8 cellular contexts compared by ENCODE assay signal in the genomic region with DNA sequence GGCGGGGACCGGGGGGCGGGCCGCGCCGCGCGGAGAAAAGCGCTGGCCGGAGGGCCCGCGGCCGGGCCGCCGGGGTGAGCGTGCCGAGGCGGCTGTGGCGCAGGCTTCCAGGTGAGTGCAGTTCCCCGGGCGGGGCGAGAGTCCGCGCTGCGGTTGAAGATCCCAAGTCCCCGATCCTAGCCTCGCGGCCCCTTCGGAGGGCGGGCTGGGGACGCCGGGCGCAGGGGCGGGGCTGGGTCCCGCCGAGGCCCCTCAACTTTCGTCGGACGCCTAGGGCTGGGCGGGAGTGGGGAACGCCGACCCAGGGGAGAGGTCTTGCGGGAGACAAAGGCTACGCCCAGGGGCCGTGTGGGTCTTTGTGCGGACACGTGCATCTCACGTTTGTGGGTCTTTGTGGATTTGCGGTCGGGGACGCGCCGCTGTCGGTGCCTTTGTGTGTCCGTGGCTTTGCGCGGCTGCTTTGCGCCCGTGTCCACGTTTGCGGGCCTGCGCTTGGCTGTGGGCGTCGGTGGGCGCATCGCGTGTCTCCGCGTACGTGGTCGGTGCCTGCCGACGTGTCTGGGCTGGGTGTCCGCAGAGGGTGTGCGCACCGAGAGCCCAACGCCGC. TPM values are rescaled to one million over a fixed set of nuclear protein-coding genes. Genes with fewer than 3 reads are reported as not detected.
A peak's percentile ranks its signal among the peaks of the same experiment; 100 is the strongest.
DNase-seq lines count a peak whose midpoint lies in the region; ATAC-seq and TF ChIP-seq lines count a peak whose summit lies in the region.

A gene with protein sequence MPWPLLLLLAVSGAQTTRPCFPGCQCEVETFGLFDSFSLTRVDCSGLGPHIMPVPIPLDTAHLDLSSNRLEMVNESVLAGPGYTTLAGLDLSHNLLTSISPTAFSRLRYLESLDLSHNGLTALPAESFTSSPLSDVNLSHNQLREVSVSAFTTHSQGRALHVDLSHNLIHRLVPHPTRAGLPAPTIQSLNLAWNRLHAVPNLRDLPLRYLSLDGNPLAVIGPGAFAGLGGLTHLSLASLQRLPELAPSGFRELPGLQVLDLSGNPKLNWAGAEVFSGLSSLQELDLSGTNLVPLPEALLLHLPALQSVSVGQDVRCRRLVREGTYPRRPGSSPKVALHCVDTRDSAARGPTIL (plus strand): TSS at position 63 of the 607 bp plus-strand sequence. CDS start 12,261 bp downstream, outside the sequence.

- H3K27ac Mint-ChIP-seq in activated CD8-positive, alpha-beta T cell treated with anti-CD3 and anti-CD28 coated beads for 36 hours, result peak within 1 kb of the TSS; percentile 88

- CTCF ChIA-PET in AG04449 (lab: Yijun Ruan, JAX), result interaction anchor here (2.9 kb wide), 1 partner anchor 49 kb away, joined by 8 read pairs; no protein-coding TSS in a partner anchor
- CTCF ChIA-PET in activated CD8-positive, alpha-beta T cell treated with anti-CD3 and anti-CD28 coated beads for 36 hours (lab: Charles Lee), result no interaction called here

- H3K27me3 ChIP-seq in heart left ventricle, result peaks cover 0 to 23% (median 0%) of the 10 kb centered on the region in 9 donors

- intact Hi-C loops in activated CD8-positive, alpha-beta T cell treated with anti-CD3 and anti-CD28 coated beads for 36 hours (cut with micrococcal nuclease), result no loop called here
- intact Hi-C loops in heart left ventricle (cut with DNase I), result loop anchor here in 2 of 10 donors (5.0 kb wide), 2 partner anchors 36 to 41 kb away; no protein-coding TSS in a partner anchor

- DNase-seq in AG04449 (ENCODE audit: low read depth, low spot score) (no peak), HFF-Myc (ENCODE audit: extremely low read depth, low read depth) (no peak), heart left ventricle (peak in 1 of 5 donors; percentile 63), renal cortical epithelial cell (ENCODE audit: low read depth) (no peak), NCI-H510A (lab: John Stamatoyannopoulos, UW) (no peak)
- DNase-seq in activated CD8-positive, alpha-beta T cell treated with anti-CD3 and anti-CD28 coated beads for 36 hours, result peak; percentile 30
- no peak for DNase-seq in effector CD4-positive, alpha-beta T cell

- H3K27me3 Mint-ChIP-seq in activated CD8-positive, alpha-beta T cell treated with anti-CD3 and anti-CD28 coated beads for 36 hours, result peaks cover 40% of the 10 kb centered on the region

- ATAC-seq in activated CD8-positive, alpha-beta T cell treated with anti-CD3 and anti-CD28 coated beads for 36 hours, result peak; percentile 2
- ATAC-seq in heart left ventricle (peak in 2 of 4 donors; percentile 11 to 29), HG03175 (IDR thresholded peaks at IDR 0.05; ENCODE audit: unreplicated experiment) (no peak)

- H3K9me3 ChIP-seq in heart left ventricle, result no peaks in the 10 kb centered on the region

- H3K4me1 Mint-ChIP-seq in activated CD8-positive, alpha-beta T cell treated with anti-CD3 and anti-CD28 coated beads for 36 hours (ENCODE audit: low read depth), result peaks cover 19% of the 10 kb centered on the region

- POLR2A ChIA-PET in AG04449 (lab: Yijun Ruan, JAX), result interaction anchor here (1.5 kb wide), 1 partner anchor 13 kb away, joined by 15 read pairs; no protein-coding TSS in a partner anchor
- POLR2A ChIA-PET in activated CD8-positive, alpha-beta T cell treated with anti-CD3 and anti-CD28 coated beads for 36 hours (lab: Charles Lee), result interaction anchor here (1.0 to 1.2 kb wide), 2 partner anchors 22 to 113 kb away, joined by 3 to 4 read pairs; a partner anchor contains a TSS

- H3K36me3 Mint-ChIP-seq in activated CD8-positive, alpha-beta T cell treated with anti-CD3 and anti-CD28 coated beads for 36 hours (ENCODE audit: low read depth), result no peaks in the 10 kb centered on the region

- peak in 1 of 2 donors; percentile 41 for TF ChIP-seq POLR2A in heart left ventricle (IDR thresholded peaks at IDR 0.05)

- no peak for TF ChIP-seq CTCF in AG04449 (IDR thresholded peaks at IDR 0.05; ENCODE audit: insufficient read depth, low read length, missing control alignments)
- TF ChIP-seq CTCF in HFF-Myc (IDR thresholded peaks at IDR 0.05; ENCODE audit: low read depth, low read length, missing control alignments), result no peak
- TF ChIP-seq CTCF in activated CD8-positive, alpha-beta T cell treated with anti-CD3 and anti-CD28 coated beads for 36 hours (IDR thresholded peaks at IDR 0.05), result no peak
- no peak for TF ChIP-seq CTCF in heart left ventricle (IDR thresholded peaks at IDR 0.05)

- 0 to 1% (median 0%) methylated on average over 30 to 78 of the region's 78 CpGs for WGBS in heart left ventricle, 4 donors

- H3K4me3 Mint-ChIP-seq in activated CD8-positive, alpha-beta T cell treated with anti-CD3 and anti-CD28 coated beads for 36 hours, result peak within 1 kb of the TSS; percentile 70

- H3K27ac ChIP-seq in heart left ventricle, result peak within 1 kb of the TSS; percentile 80 to 95 (median 88)

- H3K4me1 ChIP-seq in heart left ventricle, result peaks cover 0 to 75% (median 24%) of the 10 kb centered on the region in 12 donors

- H3K36me3 ChIP-seq in heart left ventricle, result no peaks in the 10 kb centered on the region

- H3K4me3 ChIP-seq in AG04449 (ENCODE audit: low read depth, low read length) (peak within 1 kb of the TSS; percentile 98), HFF-Myc (replicated peaks; ENCODE audit: low read depth, low read length) (peak within 1 kb of the TSS; percentile 87), heart left ventricle (peak within 1 kb of the TSS; percentile 48 to 95 (median 86))

- no peaks in the 10 kb centered on the region for H3K9me3 Mint-ChIP-seq in activated CD8-positive, alpha-beta T cell treated with anti-CD3 and anti-CD28 coated beads for 36 hours

RNA-seq across cellular contexts. Expression of the gene that starts here (rescaled TPM):
- 1 to 10 TPM; 6.5 to 8.4 TPM for total RNA-seq in activated CD8-positive, alpha-beta T cell treated with anti-CD3 and anti-CD28 coated beads for 36 hours
- total RNA-seq in heart left ventricle (10 to 100 TPM in 5 of 9 donors, 1 to 10 TPM in 4; 4.5 to 39.8 (median 11.4) TPM), renal cortical epithelial cell (13.5 and 29.5 TPM in 2 replicates)
- polyA plus RNA-seq in heart left ventricle, result 10 to 100 TPM in 1 of 2 donors, 1 to 10 TPM in 1; 6.7 to 11.2 TPM
